7 cellular contexts compared by ENCODE assay signal in genomic region chr3:101613014-101613413, GRCh38. TPM values are rescaled to one million over a fixed set of nuclear protein-coding genes. Genes with fewer than 3 reads are reported as not detected.
DNase-seq lines count a peak whose midpoint lies in the region; ATAC-seq, FAIRE-seq and TF ChIP-seq lines count a peak whose summit lies in the region.
"Not testable (repeated sequence)": the region's sequence is repeated elsewhere in the genome, so short reads cannot be mapped to it uniquely, and the experiment has no call there.

No MANE protein-coding gene starts in this region.

- peak overlapping the region; percentile 34; the same call in 1 of the 2 replicates for H3K27ac ChIP-seq in OCI-LY3 (ENCODE audit: low read length)
- not testable (repeated sequence) for H3K27ac ChIP-seq in GM12878 (ENCODE audit: control insufficient read depth, insufficient read depth); neuronal stem cell (replicated peaks; ENCODE audit: low read length)

- peaks cover 31% of the 10 kb centered on the region for H3K4me1 ChIP-seq in OCI-LY3 (ENCODE audit: low read length)
- H3K4me1 ChIP-seq in GM12878 (ENCODE audit: control insufficient read depth, insufficient read depth, low read length); neuronal stem cell (ENCODE audit: control insufficient read depth in 2 of 2, insufficient read depth in 1 of 2, low read depth in 1 of 2, low read length in 2 of 2): not testable (repeated sequence)

- not testable (repeated sequence) for H3K79me2 ChIP-seq in OCI-LY3 (ENCODE audit: low read length); GM12878 (ENCODE audit: control insufficient read depth, insufficient read depth, low read length)

- not testable (repeated sequence) for H3K4ac ChIP-seq in neuronal stem cell (ENCODE audit: low read length)

- POLR2A ChIA-PET in GM12878 (lab: Charles Lee): not testable (repeated sequence)

- H4K8ac ChIP-seq in neuronal stem cell (ENCODE audit: low read depth, low read length): not testable (repeated sequence)

- H3K27me3 ChIP-seq in OCI-LY3 (ENCODE audit: low read depth, low read length); GM12878 (replicated peaks in 1 of 2; ENCODE audit: control insufficient read depth in 2 of 2, insufficient read depth in 2 of 2, low read length in 1 of 2); neuronal stem cell (ENCODE audit: control insufficient read depth in 3 of 3, insufficient read depth in 3 of 3, low read depth in 1 of 3, low read length in 3 of 3): not testable (repeated sequence)

- TF ChIP-seq CTCF in OCI-LY3 (IDR thresholded peaks at IDR 0.05; ENCODE audit: low read depth, low read length); GM12878 (IDR thresholded peaks at IDR 0.05 in 2 of 3, conservative IDR thresholded peaks at IDR 0.05 in 1 of 3; ENCODE audit: control insufficient read depth in 2 of 3, extremely low read depth in 1 of 3, insufficient read depth in 1 of 3, low read depth in 3 of 3, low read length in 3 of 3): not testable (repeated sequence)

- not testable (repeated sequence) for H3K79me1 ChIP-seq in neuronal stem cell (ENCODE audit: low read depth, low read length)

- peak overlapping the region in 1 of 4 donors; percentile 15 for H3K4me3 Mint-ChIP-seq in IgD-negative memory B cell
- not testable (repeated sequence) for H3K4me3 Mint-ChIP-seq in memory B cell

- H3K27me3 Mint-ChIP-seq in IgD-negative memory B cell, memory B cell: not testable (repeated sequence)

- H3K9me3 Mint-ChIP-seq in IgD-negative memory B cell, memory B cell: not testable (repeated sequence)

- RAD21 ChIA-PET in GM12878 (lab: Charles Lee; ENCODE audit: unreplicated experiment): not testable (repeated sequence)

- SMC1A ChIA-PET in GM12878 (lab: Charles Lee; ENCODE audit: uncharacterized antibody, unreplicated experiment): not testable (repeated sequence)

- H3K14ac ChIP-seq in neuronal stem cell (ENCODE audit: low read length): not testable (repeated sequence)

- DNase-seq in GM12878 (ENCODE audit: low read depth, low spot score); neuronal stem cell (ENCODE audit: low spot score): not testable (repeated sequence)
- peak in 1 of 2 donors; percentile 5 for DNase-seq in memory B cell (ENCODE audit: low spot score in 2 of 2)
- peak; percentile 68 for DNase-seq in renal cortical epithelial cell (ENCODE audit: low read depth)
- peak; percentile 60 for DNase-seq in ureter (ENCODE audit: low spot score)

- TF ChIP-seq POLR2A in GM12878 (IDR thresholded peaks at IDR 0.05; ENCODE audit: low read depth, low read length): not testable (repeated sequence)

- H3K18ac ChIP-seq in neuronal stem cell (ENCODE audit: low read length): not testable (repeated sequence)

- H3K4me2 ChIP-seq in OCI-LY3 (ENCODE audit: low read length): peak overlapping the region; percentile 34
- H3K4me2 ChIP-seq in GM12878 (ENCODE audit: control insufficient read depth, insufficient read depth); neuronal stem cell (ENCODE audit: insufficient read depth, low read length, poor library complexity, severe bottlenecking): not testable (repeated sequence)

- BruUV-seq in GM12878 (replicated peaks; lab: Mats Ljungman, UMichigan): not testable (repeated sequence)

- H2AFZ ChIP-seq in OCI-LY3 (ENCODE audit: low read depth, low read length) (peak overlapping the region; percentile 80), GM12878 (ENCODE audit: control insufficient read depth, low read depth, low read length) (peak overlapping the region; percentile 39; the same call in 1 of the 2 replicates), neuronal stem cell (ENCODE audit: low read length) (peak overlapping the region; percentile 59)

- not testable (repeated sequence) for H3K4me3 ChIP-seq in OCI-LY3 (ENCODE audit: low read length); GM12878; neuronal stem cell (ENCODE audit: low read length in 2 of 2)

- peak overlapping the region; percentile 31 to 82 (median 67) for H3K27ac Mint-ChIP-seq in IgD-negative memory B cell
- H3K27ac Mint-ChIP-seq in memory B cell: peak overlapping the region; percentile 89

- H3K4me1 Mint-ChIP-seq in IgD-negative memory B cell (peaks cover 9 to 13% (median 13%) of the 10 kb centered on the region in 3 donors), memory B cell (peaks cover 12% of the 10 kb centered on the region)

- not testable (repeated sequence) for FAIRE-seq in GM12878 (lab: Jason Lieb, UNC)

- peak overlapping the region; percentile 26; the same call in 1 of the 2 replicates for H3K9ac ChIP-seq in OCI-LY3 (ENCODE audit: low read length)
- H3K9ac ChIP-seq in GM12878 (ENCODE audit: control insufficient read depth, insufficient read depth, low read length); neuronal stem cell (ENCODE audit: low read depth, low read length, poor library complexity): not testable (repeated sequence)

- in situ Hi-C loops in GM12878 (cut with MboI): not testable (repeated sequence)

- CTCF ChIA-PET in GM12878 (lab: Yijun Ruan, JAX): not testable (repeated sequence)

- not testable (repeated sequence) for H2BK12ac ChIP-seq in neuronal stem cell (ENCODE audit: low read length)

- 52% methylated on average over 8 of the region's 9 CpGs for WGBS in GM12878 (ENCODE audit: insufficient coverage, insufficient replicate concordance, low lambda C conversion rate, missing lambda C conversion rate)
- WGBS in neuronal stem cell (ENCODE audit: extremely low coverage in 2 of 2, insufficient read length in 2 of 2, insufficient replicate concordance in 1 of 2), 2 donors: no CpG with 5 or more reads among the region's 9 CpGs

- H3K23ac ChIP-seq in neuronal stem cell (ENCODE audit: low read depth, low read length, poor library complexity): not testable (repeated sequence)

- not testable (repeated sequence) for H2BK15ac ChIP-seq in neuronal stem cell (ENCODE audit: low read length)

- TF ChIP-seq EP300 in GM12878 (IDR thresholded peaks at IDR 0.05; ENCODE audit: borderline replicate concordance in 1 of 2, control insufficient read depth in 1 of 2, low read depth in 2 of 2, low read length in 2 of 2): not testable (repeated sequence)

- H4K91ac ChIP-seq in neuronal stem cell (ENCODE audit: low read depth, low read length, poor library complexity): not testable (repeated sequence)

- TF ChIP-seq RAD21 in GM12878 (IDR thresholded peaks at IDR 0.05; ENCODE audit: insufficient read depth, low read depth, low read length): not testable (repeated sequence)

- ATAC-seq in GM12878; memory B cell (ENCODE audit: low read depth): not testable (repeated sequence)

- not testable (repeated sequence) for H3K9me3 ChIP-seq in OCI-LY3 (ENCODE audit: insufficient read depth, low read length); GM12878 (replicated peaks; ENCODE audit: control insufficient read depth, insufficient read depth, low read length); neuronal stem cell (replicated peaks in 1 of 2; ENCODE audit: control insufficient read depth in 2 of 2, insufficient read depth in 1 of 2, low read depth in 1 of 2, low read length in 2 of 2)

- not testable (repeated sequence) for H2BK120ac ChIP-seq in neuronal stem cell (ENCODE audit: low read depth, low read length)

- not testable (repeated sequence) for H2BK5ac ChIP-seq in neuronal stem cell (ENCODE audit: low read length)

- not testable (repeated sequence) for H2AK5ac ChIP-seq in neuronal stem cell (ENCODE audit: low read depth, low read length)

- H3K36me3 Mint-ChIP-seq in IgD-negative memory B cell, memory B cell: not testable (repeated sequence)

- intact Hi-C loops in GM12878 (cut with micrococcal nuclease; ENCODE audit: unreplicated experiment): not testable (repeated sequence)

- not testable (repeated sequence) for H4K20me1 ChIP-seq in OCI-LY3 (ENCODE audit: insufficient read depth, low read length); GM12878 (ENCODE audit: control insufficient read depth, insufficient read depth)

- not testable (repeated sequence) for H3K36me3 ChIP-seq in OCI-LY3 (replicated peaks; ENCODE audit: low read depth, low read length); GM12878 (ENCODE audit: control insufficient read depth in 2 of 2, insufficient read depth in 2 of 2, low read length in 1 of 2); neuronal stem cell (replicated peaks in 1 of 2; ENCODE audit: control insufficient read depth in 2 of 2, insufficient read depth in 2 of 2, low read length in 2 of 2)

RNA-seq across cellular contexts. Expression of gene PCNP, which starts 39.0 kb away (rescaled TPM):
- polyA plus RNA-seq in IgD-negative memory B cell (119 TPM), GM12878 (2011; rRNA removed) (86.1 and 145 TPM in 2 replicates), GM12878 (2014; fragmentation: Illumina TruSeq; extraction: Trizol) (117 and 151 TPM in 2 replicates), GM12878 (2014; fragmentation: Nextera tagmentation; extraction: Ambion mirVana) (100 to 1,000 TPM; 101 to 142 TPM), GM12878 (2014; rRNA removed) (54.8 and 66.4 TPM in 2 replicates), GM12878 (2016; fragmentation: Nextera tagmentation; extraction: Ambion mirVana) (100 to 1,000 TPM; 162 to 179 TPM)
- total RNA-seq in GM12878 (2013; cell fraction: nucleolus; rRNA removed): 99.6 and 103 TPM in 2 replicates
- total RNA-seq in GM12878 (2014; rRNA removed) (49.8 and 59.3 TPM in 2 replicates), GM12878 (2014; rRNA removed; fragmentation: Illumina TruSeq; extraction: Trizol) (94.4 and 101 TPM in 2 replicates), GM12878 (2021) (127 and 129 TPM in 2 replicates), renal cortical epithelial cell (88.9 and 148 TPM in 2 replicates), ureter (207 TPM)
- 59.1 TPM for polyA plus RNA-seq in GM12878 (2011; ENCODE audit: low read depth)
- polyA plus RNA-seq in GM12878 (2011; cell fraction: cytosol; rRNA removed): 23.7 and 26.7 TPM in 2 replicates
- polyA plus RNA-seq in GM12878 (2011; cell fraction: nucleus; rRNA removed): 27.5 and 28.7 TPM in 2 replicates
- polyA plus RNA-seq in GM12878 (2012): 69.9 and 94.2 TPM in 2 replicates
- 17.0 and 24.1 TPM in 2 replicates for polyA minus RNA-seq in GM12878 (2011; rRNA and poly(A)+ RNA removed)
- 12.3 and 17.2 TPM in 2 replicates for polyA minus RNA-seq in GM12878 (2011; cell fraction: cytosol; rRNA and poly(A)+ RNA removed)
- polyA minus RNA-seq in GM12878 (2011; cell fraction: nucleus; rRNA and poly(A)+ RNA removed): 12.5 and 18.3 TPM in 2 replicates
- polyA plus RNA-seq in neuronal stem cell (2013, experiment 1 of 2): 140 TPM
- 140 TPM for polyA plus RNA-seq in neuronal stem cell (2013, experiment 2 of 2)

RNA-seq across cellular contexts. Expression of gene TRMT10C, which starts 51.3 kb away (rescaled TPM):
- polyA plus RNA-seq in IgD-negative memory B cell: 39.8 TPM
- 20.0 and 23.4 TPM in 2 replicates for total RNA-seq in GM12878 (2013; cell fraction: nucleolus; rRNA removed)
- 37.6 and 44.5 TPM in 2 replicates for total RNA-seq in GM12878 (2014; rRNA removed)
- total RNA-seq in GM12878 (2014; rRNA removed; fragmentation: Illumina TruSeq; extraction: Trizol): 43.2 and 47.7 TPM in 2 replicates
- 32.3 and 34.7 TPM in 2 replicates for total RNA-seq in GM12878 (2021)
- 14.8 TPM for polyA plus RNA-seq in GM12878 (2011; ENCODE audit: low read depth)
- polyA plus RNA-seq in GM12878 (2011; rRNA removed): 33.3 and 51.2 TPM in 2 replicates
- 16.0 and 23.9 TPM in 2 replicates for polyA plus RNA-seq in GM12878 (2011; cell fraction: cytosol; rRNA removed)
- 12.9 and 14.3 TPM in 2 replicates for polyA plus RNA-seq in GM12878 (2011; cell fraction: nucleus; rRNA removed)
- polyA plus RNA-seq in GM12878 (2012): 22.8 and 23.1 TPM in 2 replicates
- polyA plus RNA-seq in GM12878 (2014; fragmentation: Illumina TruSeq; extraction: Trizol): 46.6 and 61.1 TPM in 2 replicates
- 10 to 100 TPM; 76.9 to 82.1 TPM for polyA plus RNA-seq in GM12878 (2014; fragmentation: Nextera tagmentation; extraction: Ambion mirVana)
- polyA plus RNA-seq in GM12878 (2014; rRNA removed): 24.5 and 33.0 TPM in 2 replicates
- 10 to 100 TPM; 61.7 to 62.1 TPM for polyA plus RNA-seq in GM12878 (2016; fragmentation: Nextera tagmentation; extraction: Ambion mirVana)
- 12.2 and 14.6 TPM in 2 replicates for polyA minus RNA-seq in GM12878 (2011; rRNA and poly(A)+ RNA removed)
- 6.5 and 10.5 TPM in 2 replicates for polyA minus RNA-seq in GM12878 (2011; cell fraction: cytosol; rRNA and poly(A)+ RNA removed)
- 6.8 and 9.1 TPM in 2 replicates for polyA minus RNA-seq in GM12878 (2011; cell fraction: nucleus; rRNA and poly(A)+ RNA removed)
- 42.1 TPM for polyA plus RNA-seq in neuronal stem cell (2013, experiment 1 of 2)
- 42.5 TPM for polyA plus RNA-seq in neuronal stem cell (2013, experiment 2 of 2)
- total RNA-seq in renal cortical epithelial cell: 39.6 and 61.0 TPM in 2 replicates
- 28.8 TPM for total RNA-seq in ureter
